Comparison of ENCODE assay signal across 11 cellular contexts in the genomic region with DNA sequence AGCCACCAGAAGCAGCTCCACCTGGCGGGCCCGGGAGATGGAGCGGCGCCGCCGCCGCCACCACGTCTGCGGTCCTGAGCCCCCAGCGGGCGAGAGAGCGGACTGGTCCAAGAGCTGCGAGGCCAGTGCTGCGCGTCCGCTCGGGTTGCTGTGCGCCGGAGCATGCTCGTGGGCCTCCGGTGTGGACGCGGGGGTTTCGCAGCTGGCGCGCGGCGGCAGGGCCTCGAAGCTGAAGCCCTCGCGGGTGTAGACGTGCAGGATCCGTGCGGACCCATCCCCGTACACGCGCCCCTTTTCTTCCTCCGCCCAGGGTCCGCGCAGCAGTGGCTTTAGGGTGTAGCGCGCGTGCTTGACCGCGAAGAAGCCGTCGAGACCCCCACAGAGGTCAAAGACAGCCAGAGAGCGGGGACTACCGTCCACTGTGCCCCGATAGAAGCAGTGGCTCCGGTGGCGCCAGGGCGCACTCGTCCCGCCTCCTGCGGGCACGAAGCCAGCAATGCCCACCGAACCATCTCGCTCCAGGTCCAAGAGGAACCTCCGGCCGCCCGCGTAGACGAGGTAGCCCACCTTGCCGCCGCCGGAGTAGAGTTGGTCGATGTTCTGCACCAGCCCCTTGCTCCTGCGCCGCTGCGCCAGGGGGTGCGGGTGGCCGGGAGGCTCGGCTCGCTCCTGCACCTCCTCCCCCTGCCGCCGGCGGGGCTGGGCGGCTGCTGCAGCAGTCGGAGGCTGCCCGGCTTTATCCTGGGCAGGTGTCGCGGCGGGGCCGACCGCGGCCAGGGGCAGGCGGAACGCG. TPM values are rescaled to one million over a fixed set of nuclear protein-coding genes. Genes with fewer than 3 reads are reported as not detected.
DNase-seq lines count a peak whose midpoint lies in the region; ATAC-seq and TF ChIP-seq lines count a peak whose summit lies in the region.
"Had no signal": no experiment of that assay in that cellular context is flagged by ENCODE, and none has a peak within 500 bp of the region (broad histone marks: within the 10 kb centered on the region; RNA-seq: fewer than 3 reads in every experiment).

No MANE protein-coding gene starts in this region.

- TF ChIP-seq CTCF in lower lobe of right lung (IDR thresholded peaks at IDR 0.05) (peak; percentile 23), type B pancreatic cell (conservative IDR thresholded peaks at IDR 0.05) (peak; percentile 63)

- H3K4me1 Mint-ChIP-seq in dendritic cell treated with granulocyte-macrophage colony-stimulating factor and Interleukin-4, amounts not matched to agents 40 ng/mL and 50 ng/mL, for 4 days (ENCODE audit: low read depth), result peaks cover 43% of the 10 kb centered on the region
- peaks cover 14% of the 10 kb centered on the region for H3K4me1 Mint-ChIP-seq in type B pancreatic cell (ENCODE audit: unreplicated experiment)
- H3K4me1 Mint-ChIP-seq: CD4-positive, CD25-positive, alpha-beta regulatory T cell; central memory CD8-positive, alpha-beta T cell had no signal

- peak overlapping the region; percentile 76 for H3K4me3 Mint-ChIP-seq in dendritic cell treated with granulocyte-macrophage colony-stimulating factor and Interleukin-4, amounts not matched to agents 40 ng/mL and 50 ng/mL, for 4 days
- peak overlapping the region; percentile 97 for H3K4me3 Mint-ChIP-seq in type B pancreatic cell
- H3K4me3 Mint-ChIP-seq: CD4-positive, CD25-positive, alpha-beta regulatory T cell; central memory CD8-positive, alpha-beta T cell had no signal

- peaks cover 54% of the 10 kb centered on the region for H3K27me3 Mint-ChIP-seq in dendritic cell treated with granulocyte-macrophage colony-stimulating factor and Interleukin-4, amounts not matched to agents 40 ng/mL and 50 ng/mL, for 4 days
- H3K27me3 Mint-ChIP-seq in type B pancreatic cell, result peaks cover 71% of the 10 kb centered on the region

- no peaks in the 10 kb centered on the region for H3K9me3 ChIP-seq in lower lobe of right lung

- peaks cover 34% of the 10 kb centered on the region for H3K4me1 ChIP-seq in lower lobe of right lung

- intact Hi-C loops in dendritic cell treated with granulocyte-macrophage colony-stimulating factor and Interleukin-4, amounts not matched to agents 40 ng/mL and 50 ng/mL, for 4 days (cut with micrococcal nuclease), result no loop called here
- intact Hi-C loops in lower lobe of right lung (cut with DNase I), result no loop called here

- ATAC-seq in lower lobe of right lung (peak; percentile 43 to 45), HG03521 (IDR thresholded peaks at IDR 0.05; ENCODE audit: unreplicated experiment) (no peak), GM18517 (IDR thresholded peaks at IDR 0.05; ENCODE audit: unreplicated experiment) (no peak)

- H3K9me3 Mint-ChIP-seq in dendritic cell treated with granulocyte-macrophage colony-stimulating factor and Interleukin-4, amounts not matched to agents 40 ng/mL and 50 ng/mL, for 4 days, result no peaks in the 10 kb centered on the region
- H3K9me3 Mint-ChIP-seq in type B pancreatic cell, result no peaks in the 10 kb centered on the region

- no peaks in the 10 kb centered on the region for H3K36me3 ChIP-seq in lower lobe of right lung

- peak; percentile 19 to 23 for DNase-seq in NOMO-1 (lab: John Stamatoyannopoulos, UW; ENCODE audit: unreplicated experiment in 2 of 2)
- DNase-seq in NOMO-1 treated with DMSO at 0.1 percent for 48 hours (lab: John Stamatoyannopoulos, UW; ENCODE audit: unreplicated experiment), result no peak
- DNase-seq in lower lobe of right lung, result peak; percentile 47
- DNase-seq in type B pancreatic cell (ENCODE audit: extremely low spot score, unreplicated experiment), result peak; percentile 77
- DNase-seq in activated gamma-delta T cell treated with Interleukin-2 at 50 U/mL for 16 hours, result no peak
- DNase-seq: CD4-positive, CD25-positive, alpha-beta regulatory T cell had no signal

- peak overlapping the region; percentile 58 for H3K4me3 ChIP-seq in lower lobe of right lung

- peak overlapping the region; percentile 58 for H3K27ac Mint-ChIP-seq in dendritic cell treated with granulocyte-macrophage colony-stimulating factor and Interleukin-4, amounts not matched to agents 40 ng/mL and 50 ng/mL, for 4 days
- no peak overlapping the region for H3K27ac Mint-ChIP-seq in type B pancreatic cell
- H3K27ac Mint-ChIP-seq: CD4-positive, CD25-positive, alpha-beta regulatory T cell had no signal

- peaks cover 6% of the 10 kb centered on the region for H3K36me3 Mint-ChIP-seq in dendritic cell treated with granulocyte-macrophage colony-stimulating factor and Interleukin-4, amounts not matched to agents 40 ng/mL and 50 ng/mL, for 4 days (ENCODE audit: low read depth)
- H3K36me3 Mint-ChIP-seq in type B pancreatic cell, result no peaks in the 10 kb centered on the region
- H3K36me3 Mint-ChIP-seq: CD4-positive, CD25-positive, alpha-beta regulatory T cell had no signal

- H3K27ac ChIP-seq in lower lobe of right lung, result peak overlapping the region; percentile 46
- H3K27ac ChIP-seq: KMS-11 had no signal

- peaks cover 41% of the 10 kb centered on the region for H3K27me3 ChIP-seq in lower lobe of right lung (ENCODE audit: low read depth)

RNA-seq across cellular contexts. Expression of a gene that starts 1.1 kb away (rescaled TPM):
- total RNA-seq in lower lobe of right lung (5.6 TPM), type B pancreatic cell (ENCODE audit: low replicate concordance) (5.8 and 8.1 TPM in 2 replicates)
- total RNA-seq: CD4-positive, CD25-positive, alpha-beta regulatory T cell had no signal

Comparison
In these comparisons a context has a peak if more than half of its experiments do, and no peak if none do; other contexts are left out.
1. DNase-seq: peak in NOMO-1 (2 of 2), lower lobe of right lung (single experiment) and type B pancreatic cell (single experiment); none in NOMO-1 treated with DMSO at 0.1 percent for 48 hours (single experiment) and activated gamma-delta T cell treated with Interleukin-2 at 50 U/mL for 16 hours (single experiment).
2. ATAC-seq: peak in lower lobe of right lung (2 of 2); none in HG03521 (single experiment) and GM18517 (single experiment).